In genomic region chr10:37976091-37976879, GRCh38 we compare ENCODE assay signal across 8 cellular contexts. TPM values are rescaled to one million over a fixed set of nuclear protein-coding genes. Genes with fewer than 3 reads are reported as not detected.
DNase-seq lines count a peak whose midpoint lies in the region; ATAC-seq, FAIRE-seq and TF ChIP-seq lines count a peak whose summit lies in the region.

Gene ZNF25, minus strand, starts transcription at chr10:37976647. Its CDS starts 4,925 bp downstream, at chr10:37971722.

- 5% methylated on average over 36 of the region's 66 CpGs; no CpG with 5 or more reads in 1 of the 2 experiments for WGBS in H1 (ENCODE audit: extremely low coverage in 1 of 2, insufficient coverage in 1 of 2, insufficient read length in 1 of 2, insufficient replicate concordance in 2 of 2, low coverage in 1 of 2, low lambda C conversion rate in 2 of 2, missing lambda C conversion rate in 1 of 2), 2 experiments
- under 1% methylated on average over 61 of the region's 66 CpGs for WGBS in mesenchymal stem cell

- peak within 1 kb of the TSS; percentile 99 for H2AFZ ChIP-seq in H1 (ENCODE audit: low read length)
- peak within 1 kb of the TSS; percentile 96 for H2AFZ ChIP-seq in mesenchymal stem cell (ENCODE audit: low read depth, low read length)

- peaks cover 8% of the 10 kb centered on the region for H3K36me3 Mint-ChIP-seq in Caco-2 (ENCODE audit: insufficient read depth, unreplicated experiment)
- H3K36me3 Mint-ChIP-seq in activated CD8-positive, alpha-beta memory T cell treated with anti-CD3 and anti-CD28 coated beads, Interleukin-2, amount 10 ng/mL, durations not matched to agents 7 days and 5 days = peaks cover 21% of the 10 kb centered on the region

- H3K4me1 ChIP-seq in Caco-2 = no peaks in the 10 kb centered on the region
- no peaks in the 10 kb centered on the region for H3K4me1 ChIP-seq in H1 (replicated peaks in 1 of 4; ENCODE audit: control insufficient read depth in 3 of 4, insufficient read depth in 4 of 4, low read length in 3 of 4)
- H3K4me1 ChIP-seq in mesenchymal stem cell (ENCODE audit: control insufficient read depth, insufficient read depth, low read depth, low read length) = no peaks in the 10 kb centered on the region

- H2BK12ac ChIP-seq in H1 (ENCODE audit: low read depth, low read length) = no peak within 1 kb of the TSS
- H2BK12ac ChIP-seq in mesenchymal stem cell (ENCODE audit: low read length in 2 of 2) = peak within 1 kb of the TSS in 1 of 2 experiments; percentile 3

- H3K23me2 ChIP-seq in H1 (ENCODE audit: low read depth, low read length) = no peaks in the 10 kb centered on the region

- no peaks in the 10 kb centered on the region for H3K27me3 ChIP-seq in Caco-2 (replicated peaks; ENCODE audit: control insufficient read depth, insufficient read depth, low read length)
- no peaks in the 10 kb centered on the region for H3K27me3 ChIP-seq in H1 (replicated peaks in 1 of 4; ENCODE audit: control insufficient read depth in 3 of 4, extremely low read depth in 1 of 4, insufficient read depth in 3 of 4, low read length in 3 of 4)
- no peaks in the 10 kb centered on the region for H3K27me3 ChIP-seq in mesenchymal stem cell (ENCODE audit: control insufficient read depth in 1 of 2, insufficient read depth in 1 of 2, low read length in 2 of 2)

- H3K14ac ChIP-seq in H1 (ENCODE audit: insufficient read length) = no peak within 1 kb of the TSS
- peak within 1 kb of the TSS; percentile 66 to 91 for H3K14ac ChIP-seq in mesenchymal stem cell (ENCODE audit: low read length in 2 of 2)

- H4K20me1 ChIP-seq in H1 (replicated peaks in 1 of 2; ENCODE audit: control insufficient read depth in 1 of 2, insufficient read depth in 2 of 2, low read length in 2 of 2) = no peaks in the 10 kb centered on the region

- POLR2A ChIA-PET in Caco-2 (lab: Charles Lee) = interaction anchor here (0.7 to 1.6 kb wide), 6 partner anchors 19 to 175 kb away, joined by 3 to 6 read pairs (median 4); partner anchors contain the start of genes ZNF248 and ZNF33A
- POLR2A ChIA-PET in H1 (lab: Charles Lee; ENCODE audit: partially characterized antibody) = interaction anchor here (1.0 to 1.4 kb wide), 2 partner anchors 34 to 35 kb away, joined by 6 to 9 read pairs; partner anchors contain the start of gene ZNF33A

- no peak within 1 kb of the TSS for H3K56ac ChIP-seq in H1 (replicated peaks; ENCODE audit: insufficient read length, low read depth, low read length)

- no peak for TF ChIP-seq EP300 in H1 (IDR thresholded peaks at IDR 0.05; ENCODE audit: borderline replicate concordance in 1 of 2, low read depth in 2 of 2, low read length in 2 of 2)

- CTCF ChIA-PET in Caco-2 (lab: Charles Lee) (interaction anchor here (0.6 to 1.8 kb wide), 15 partner anchors 16 to 1780 kb away, joined by 3 to 30 read pairs (median 3); partner anchors contain the start of gene ZNF33A), H1 (lab: Charles Lee; ENCODE audit: partially characterized antibody) (interaction anchor here (0.8 to 1.6 kb wide), 7 partner anchors 14 to 136 kb away, joined by 3 to 8 read pairs (median 4); partner anchors contain the start of gene ZNF33A)
- CTCF ChIA-PET in activated CD8-positive, alpha-beta memory T cell treated with anti-CD3 and anti-CD28 coated beads, Interleukin-2, amount 10 ng/mL, durations not matched to agents 7 days and 5 days (lab: Charles Lee) = interaction anchor here (0.7 to 1.7 kb wide), 16 partner anchors 11 to 426 kb away, joined by 3 to 9 read pairs (median 4); partner anchors contain the start of genes ZNF33A and ZNF37A

- H3K9me3 ChIP-seq in Caco-2 (no peaks in the 10 kb centered on the region), H1 (ENCODE audit: insufficient read depth in 2 of 2, low read depth in 1 of 2, low read length in 1 of 2) (peaks cover 8 to 9% of the 10 kb centered on the region in 2 experiments; a peak in 3 of 4 replicates), mesenchymal stem cell (ENCODE audit: control insufficient read depth, low read length) (no peaks in the 10 kb centered on the region)

- H2BK120ac ChIP-seq in H1 (replicated peaks; ENCODE audit: low read depth, low read length) = no peak within 1 kb of the TSS
- H2BK120ac ChIP-seq in mesenchymal stem cell (ENCODE audit: low read depth, low read length) = peak within 1 kb of the TSS; percentile 79

- H3K9me3 Mint-ChIP-seq in Caco-2 (ENCODE audit: unreplicated experiment) = no peaks in the 10 kb centered on the region
- H3K9me3 Mint-ChIP-seq in activated CD8-positive, alpha-beta memory T cell treated with anti-CD3 and anti-CD28 coated beads, Interleukin-2, amount 10 ng/mL, durations not matched to agents 7 days and 5 days (ENCODE audit: low read depth) = peaks cover 1% of the 10 kb centered on the region

- BruUV-seq in Caco-2 (replicated peaks; lab: Mats Ljungman, UMichigan) = no TSS peak

- peak; percentile 91 for FAIRE-seq in H1 (lab: Jason Lieb, UNC)

- no peak within 1 kb of the TSS for H2AK5ac ChIP-seq in H1 (ENCODE audit: low read depth, low read length)
- no peak within 1 kb of the TSS for H2AK5ac ChIP-seq in mesenchymal stem cell (ENCODE audit: low read length, severe bottlenecking)

- H4K8ac ChIP-seq in H1 (ENCODE audit: extremely low read depth, insufficient read depth, low read length) (peak within 1 kb of the TSS; percentile 97), mesenchymal stem cell (ENCODE audit: low read length) (peak within 1 kb of the TSS; percentile 94)

- peak within 1 kb of the TSS; percentile 22 to 78 (median 68); a peak in 6 of 7 replicates for H3K9ac ChIP-seq in H1 (replicated peaks in 1 of 4; ENCODE audit: extremely low read depth in 1 of 4, low read depth in 3 of 4, low read length in 3 of 4)
- H3K9ac ChIP-seq in mesenchymal stem cell (ENCODE audit: low read length) = peak within 1 kb of the TSS; percentile 97

- peak; percentile 68 to 73 for TF ChIP-seq RAD21 in H1 (IDR thresholded peaks at IDR 0.05 in 1 of 2, conservative IDR thresholded peaks at IDR 0.05 in 1 of 2; ENCODE audit: low read depth in 2 of 2, low read length in 2 of 2)

- no peak within 1 kb of the TSS for H3K23ac ChIP-seq in H1 (ENCODE audit: insufficient read length)
- H3K23ac ChIP-seq in mesenchymal stem cell (ENCODE audit: low read length in 2 of 2) = peak within 1 kb of the TSS in 1 of 2 experiments; percentile 78

- no peaks in the 10 kb centered on the region for H3K27me3 Mint-ChIP-seq in Caco-2 (ENCODE audit: insufficient read depth, unreplicated experiment)
- no peaks in the 10 kb centered on the region for H3K27me3 Mint-ChIP-seq in activated CD8-positive, alpha-beta memory T cell treated with anti-CD3 and anti-CD28 coated beads, Interleukin-2, amount 10 ng/mL, durations not matched to agents 7 days and 5 days

- peak; percentile 92 for ATAC-seq in GM21360 (IDR thresholded peaks at IDR 0.05; ENCODE audit: unreplicated experiment)
- peak; percentile 90 for ATAC-seq in activated CD8-positive, alpha-beta memory T cell treated with anti-CD3 and anti-CD28 coated beads, Interleukin-2, amount 10 ng/mL, durations not matched to agents 7 days and 5 days

- no peaks in the 10 kb centered on the region for H3K36me3 ChIP-seq in Caco-2 (ENCODE audit: control insufficient read depth, insufficient read depth, low read length)
- H3K36me3 ChIP-seq in H1 (ENCODE audit: control insufficient read depth in 2 of 4, insufficient read depth in 4 of 4, low read length in 3 of 4) = no peaks in the 10 kb centered on the region
- H3K36me3 ChIP-seq in mesenchymal stem cell (ENCODE audit: control insufficient read depth in 1 of 2, insufficient read depth in 2 of 2, low read depth in 1 of 2, low read length in 2 of 2) = no peaks in the 10 kb centered on the region

- H2BK20ac ChIP-seq in H1 (ENCODE audit: low read length) = no peak within 1 kb of the TSS

- no peaks in the 10 kb centered on the region for H3K79me2 ChIP-seq in H1 (ENCODE audit: control insufficient read depth in 1 of 2, insufficient read depth in 2 of 2, low read length in 2 of 2)

- H2BK15ac ChIP-seq in H1 (ENCODE audit: low read length) (no peak within 1 kb of the TSS), mesenchymal stem cell (ENCODE audit: low read depth, poor library complexity, severe bottlenecking) (peak within 1 kb of the TSS; percentile 67)

- TF ChIP-seq POLR2A in H1 (IDR thresholded peaks at IDR 0.05; ENCODE audit: control extremely low read depth in 1 of 2, low read depth in 2 of 2, low read length in 2 of 2) = peak in 1 of 2 experiments; percentile 77; a peak in 2 of 3 replicates

- H3K4me3 ChIP-seq in Caco-2 (ENCODE audit: low read depth, low read length) (peak within 1 kb of the TSS; percentile 89), H1 (ENCODE audit: extremely low read depth in 1 of 4, insufficient read depth in 2 of 4, low read depth in 3 of 4, low read length in 4 of 4) (peak within 1 kb of the TSS; percentile 54 to 83 (median 56)), mesenchymal stem cell (ENCODE audit: insufficient read depth in 1 of 2, low read depth in 1 of 2, low read length in 2 of 2) (peak within 1 kb of the TSS; percentile 94)

- peaks cover 7% of the 10 kb centered on the region for H3K4me1 Mint-ChIP-seq in Caco-2 (ENCODE audit: low read depth, unreplicated experiment)
- H3K4me1 Mint-ChIP-seq in activated CD8-positive, alpha-beta memory T cell treated with anti-CD3 and anti-CD28 coated beads, Interleukin-2, amount 10 ng/mL, durations not matched to agents 7 days and 5 days = peaks cover 23% of the 10 kb centered on the region

- H2BK5ac ChIP-seq in H1 (ENCODE audit: low read depth, low read length) (peak within 1 kb of the TSS; percentile 57; the same call in 1 of the 2 replicates), mesenchymal stem cell (ENCODE audit: low read depth, low read length, poor library complexity, severe bottlenecking) (peak within 1 kb of the TSS; percentile 89)

- H3K27ac ChIP-seq in H1 (ENCODE audit: low read depth, low read length) (peak within 1 kb of the TSS; percentile 75; the same call in 1 of the 2 replicates), mesenchymal stem cell (ENCODE audit: low read length, poor library complexity, severe bottlenecking) (peak within 1 kb of the TSS; percentile 4)

- H4K5ac ChIP-seq in H1 (ENCODE audit: insufficient read length, low read depth, low read length) = peak within 1 kb of the TSS; percentile 58

- intact Hi-C loops in Caco-2 (cut with micrococcal nuclease; ENCODE audit: unreplicated experiment) = loop anchor here (1.0 kb wide), 4 partner anchors 34 to 427 kb away; partner anchors contain the start of genes ZNF248, ZNF33A and ZNF37A

- 0 out of 2 replicates have a peak within 1 kb of the TSS, but pooled peaks have one; percentile 42 for H3K18ac ChIP-seq in H1 (ENCODE audit: extremely low read depth, low read length)
- H3K18ac ChIP-seq in mesenchymal stem cell (ENCODE audit: low read depth in 1 of 2, low read length in 2 of 2) = peak within 1 kb of the TSS; percentile 85 to 96

- no peak within 1 kb of the TSS for H3K4ac ChIP-seq in H1 (replicated peaks; ENCODE audit: insufficient read length, low read depth, low read length)
- H3K4ac ChIP-seq in mesenchymal stem cell (ENCODE audit: low read depth in 1 of 2, low read length in 2 of 2) = peak within 1 kb of the TSS; percentile 64 to 83

- TF ChIP-seq CTCF in Caco-2 (IDR thresholded peaks at IDR 0.05; ENCODE audit: insufficient read depth in 1 of 2, low read depth in 1 of 2, low read length in 1 of 2, severe bottlenecking in 1 of 2, unreplicated experiment in 1 of 2) (peak; percentile 94 to 99), H1 (IDR thresholded peaks at IDR 0.05; ENCODE audit: control extremely low read depth in 1 of 3, insufficient read depth in 1 of 3, low read depth in 1 of 3, low read length in 3 of 3) (peak; percentile 78 to 94 (median 84))

- peak within 1 kb of the TSS; percentile 67 to 71 for H3K4me2 ChIP-seq in H1 (ENCODE audit: insufficient read depth in 1 of 2, low read depth in 2 of 2, low read length in 2 of 2)
- H3K4me2 ChIP-seq in mesenchymal stem cell (ENCODE audit: low read length, poor library complexity, severe bottlenecking) = peak within 1 kb of the TSS; percentile 91

- H4K91ac ChIP-seq in H1 (replicated peaks; ENCODE audit: insufficient read length, low read length) (peak within 1 kb of the TSS; percentile 35), mesenchymal stem cell (ENCODE audit: low read length) (peak within 1 kb of the TSS; percentile 99)

- H3K79me1 ChIP-seq in H1 (ENCODE audit: low read depth, low read length) = no peaks in the 10 kb centered on the region
- peaks cover 13% of the 10 kb centered on the region for H3K79me1 ChIP-seq in mesenchymal stem cell (replicated peaks; ENCODE audit: low read length, poor library complexity, severe bottlenecking)

- peak within 1 kb of the TSS; percentile 94 for H3K27ac Mint-ChIP-seq in Caco-2 (ENCODE audit: unreplicated experiment)
- H3K27ac Mint-ChIP-seq in activated CD8-positive, alpha-beta memory T cell treated with anti-CD3 and anti-CD28 coated beads, Interleukin-2, amount 10 ng/mL, durations not matched to agents 7 days and 5 days = peak within 1 kb of the TSS; percentile 96

- peak within 1 kb of the TSS; percentile 81 for H3K4me3 Mint-ChIP-seq in Caco-2 (ENCODE audit: unreplicated experiment)
- peak within 1 kb of the TSS; percentile 90 for H3K4me3 Mint-ChIP-seq in activated CD8-positive, alpha-beta memory T cell treated with anti-CD3 and anti-CD28 coated beads, Interleukin-2, amount 10 ng/mL, durations not matched to agents 7 days and 5 days

- DNase-seq in Caco-2 = peak; percentile 100
- peak; percentile 99 for DNase-seq in HT1080 (ENCODE audit: low read depth)
- DNase-seq in NOMO-1 (lab: John Stamatoyannopoulos, UW; ENCODE audit: unreplicated experiment in 2 of 2) = peak; percentile 98 to 99
- peak; percentile 99 for DNase-seq in activated CD8-positive, alpha-beta memory T cell treated with anti-CD3 and anti-CD28 coated beads, Interleukin-2, amount 10 ng/mL, durations not matched to agents 7 days and 5 days
- DNase-seq in H1 (ENCODE audit: low read depth in 1 of 2, low spot score in 2 of 2) = peak; percentile 92 to 97
- DNase-seq in mesenchymal stem cell = peak; percentile 98
- peak; percentile 92 for DNase-seq in stimulated activated CD8-positive, alpha-beta memory T cell treated with anti-CD3 and anti-CD28 coated beads, Interleukin-12 subunit alpha, Interleukin-12 subunit beta, amount 100 ng/mL, for 4 hours (ENCODE audit: low read depth)

RNA-seq across cellular contexts. Expression of gene ZNF25, which starts in this region (rescaled TPM):
- total RNA-seq in Caco-2 (2022) = 1.5 and 1.7 TPM in 2 replicates
- 2.6 and 2.8 TPM in 2 replicates for total RNA-seq in HT1080 (2014; rRNA removed; shearing (Covaris generic))
- polyA plus RNA-seq in HT1080 (2015; cell fraction: cytosol; rRNA removed) = 5.5 and 7.3 TPM in 2 replicates
- 6.1 and 7.1 TPM in 2 replicates for polyA plus RNA-seq in HT1080 (2015; cell fraction: nucleus; rRNA removed)
- 1 to 10 TPM; 6.3 to 7.1 TPM for total RNA-seq in activated CD8-positive, alpha-beta memory T cell treated with anti-CD3 and anti-CD28 coated beads, Interleukin-2, amount 10 ng/mL, durations not matched to agents 7 days and 5 days
- 0.78 and 1.3 TPM in 2 replicates for total RNA-seq in H1 (2021; fragmentation: NEBNext Ultra II Directional; extraction: Animal tissue kit (Norgen Biotek cat#: 25700))
- polyA plus RNA-seq in H1 (2011; rRNA removed) = 0.09 and 0.17 TPM in 2 replicates
- polyA plus RNA-seq in H1 (2011; cell fraction: cytosol; rRNA removed) = 0.31 TPM
- polyA plus RNA-seq in H1 (2011; cell fraction: nucleus; rRNA removed) = 0.16 TPM
- polyA plus RNA-seq in H1 (2012, experiment 1 of 2) = 0.23 to 0.28 TPM (median 0.26 TPM) in 4 replicates
- not detected for polyA plus RNA-seq in H1 (2012, experiment 2 of 2)
- polyA plus RNA-seq in H1 (2013, experiment 1 of 2) = 0.63 TPM
- polyA plus RNA-seq in H1 (2013, experiment 2 of 2) = 0.42 TPM
- 0.28 and 0.46 TPM in 2 replicates for polyA minus RNA-seq in H1 (2011; rRNA and poly(A)+ RNA removed)
- 0.37 TPM for polyA minus RNA-seq in H1 (2011; cell fraction: cytosol; rRNA and poly(A)+ RNA removed)
- 0.60 TPM for polyA minus RNA-seq in H1 (2011; cell fraction: nucleus; rRNA and poly(A)+ RNA removed)
- 5.1 TPM for polyA plus RNA-seq in mesenchymal stem cell (2013, experiment 1 of 2)
- polyA plus RNA-seq in mesenchymal stem cell (2013, experiment 2 of 2) = 5.0 TPM

Comparison
In these comparisons a context has a peak if more than half of its experiments do, and no peak if none do; other contexts are left out.
1. Peak in every context shown above with its lines: DNase-seq, ATAC-seq, H3K4me3 ChIP-seq and H3K27ac ChIP-seq.